In the genomic region with DNA sequence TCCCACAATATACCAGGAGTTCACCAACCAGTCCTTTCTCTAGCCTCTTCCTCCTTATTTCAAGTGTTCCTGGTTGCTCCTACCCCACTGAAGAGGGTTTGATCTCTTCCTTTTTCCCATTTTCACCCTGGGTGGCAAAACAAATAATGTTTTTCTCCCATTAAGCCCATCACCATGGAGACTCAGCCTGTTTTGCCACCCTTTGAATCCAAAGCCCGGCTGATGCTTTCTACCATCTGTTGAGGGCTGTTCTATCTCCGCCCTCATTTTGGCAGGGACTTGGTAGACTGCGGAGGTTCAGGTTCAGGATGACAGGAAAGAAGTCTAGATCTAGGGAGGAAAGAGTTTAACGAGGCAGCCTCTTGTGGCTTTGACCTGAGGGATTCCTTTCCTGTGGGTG, we compare ENCODE assay signal across 28 cellular contexts. TPM values are rescaled to one million over a fixed set of nuclear protein-coding genes. Genes with fewer than 3 reads are reported as not detected.
DNase-seq lines count a peak whose midpoint lies in the region; ATAC-seq, FAIRE-seq and TF ChIP-seq lines count a peak whose summit lies in the region.
"Had no signal": no experiment of that assay in that cellular context is flagged by ENCODE, and none has a peak within 500 bp of the region (broad histone marks: within the 10 kb centered on the region; RNA-seq: fewer than 3 reads in every experiment).

No MANE protein-coding gene starts in this region.

- no peak for FAIRE-seq in H54 (lab: Jason Lieb, UNC)
- FAIRE-seq: A204.1, astrocyte, GM12878 had no signal

- TF ChIP-seq POLR2A in H54 (IDR thresholded peaks at IDR 0.05; ENCODE audit: low read depth, low read length) = no peak

- ATAC-seq in HG03378 (IDR thresholded peaks at IDR 0.05; ENCODE audit: unreplicated experiment) = no peak
- ATAC-seq: foreskin keratinocyte; GM12878; naive thymus-derived CD4-positive, alpha-beta T cell; T-cell had no signal

- DNase-seq in NCI-H146 (lab: John Stamatoyannopoulos, UW) = peak; percentile 43
- DNase-seq in NCI-H146 treated with DMSO at 0.1 percent for 48 hours (lab: John Stamatoyannopoulos, UW; ENCODE audit: unreplicated experiment) = no peak
- peak; percentile 95 for DNase-seq in NCI-H1694 (lab: John Stamatoyannopoulos, UW)
- DNase-seq in myocyte (ENCODE audit: low read depth) = peak; percentile 37
- no peak for DNase-seq in H54 (ENCODE audit: insufficient read length, low spot score)
- DNase-seq in NK-92 (lab: John Stamatoyannopoulos, UW; ENCODE audit: unreplicated experiment) = no peak
- DNase-seq: activated CD4-positive, alpha-beta T cell treated with anti-CD3 and anti-CD28 coated beads, Interleukin-2, amount 50 U/mL, for 48 hours; activated CD8-positive, alpha-beta memory T cell treated with anti-CD3 and anti-CD28 coated beads, Interleukin-2, amount 50 U/mL, for 4 hours; AML-193; CD8-positive, alpha-beta memory T cell; DMS79 treated with DMSO at 0.1 percent for 48 hours; effector CD4-positive, alpha-beta T cell; foreskin keratinocyte; H7; Kasumi-1; naive thymus-derived CD4-positive, alpha-beta T cell; NCI-H1048; ovary; stimulated activated CD4-positive, alpha-beta T cell treated with anti-CD3 and anti-CD28 coated beads, Interleukin-2, amount 100 ng/mL, for 24 hours; T-cell; trophoblast cell had no signal

- peak overlapping the region; percentile 37 for H3K27ac ChIP-seq in angular gyrus (ENCODE audit: low read depth, low read length)
- H3K27ac ChIP-seq: foreskin keratinocyte, ovary, SJSA1 had no signal

RNA-seq across cellular contexts. Expression of gene DNAH2, which starts 2.6 kb away (rescaled TPM):
- total RNA-seq in myocyte = 0.11 TPM in 1 of 2 replicates, not detected in the other
- polyA plus RNA-seq in myocyte (2012) = 0.01 TPM
- total RNA-seq: CD8-positive, alpha-beta memory T cell; GM12878; SJSA1; smooth muscle cell; T-cell had no signal
- polyA plus RNA-seq: CD8-positive, alpha-beta memory T cell; GM12878; naive thymus-derived CD4-positive, alpha-beta T cell; smooth muscle cell had no signal

RNA-seq across cellular contexts. Expression of gene EFNB3, which starts 15.1 kb away (rescaled TPM):
- 0.78 and 1.5 TPM in 2 replicates for total RNA-seq in myocyte
- polyA plus RNA-seq in myocyte (2012) = 0.68 TPM
- total RNA-seq: CD8-positive, alpha-beta memory T cell; naive thymus-derived CD4-positive, alpha-beta T cell; SJSA1 had no signal
- polyA plus RNA-seq: CD8-positive, alpha-beta memory T cell; naive thymus-derived CD4-positive, alpha-beta T cell had no signal

RNA-seq across cellular contexts. Expression of gene WRAP53, which starts 31.8 kb away (rescaled TPM):
- total RNA-seq in myocyte = 4.4 and 4.5 TPM in 2 replicates
- polyA plus RNA-seq in myocyte (2012) = 6.2 TPM

RNA-seq across cellular contexts. Expression of gene TP53, which starts 32.8 kb away (rescaled TPM):
- total RNA-seq in myocyte = 22.0 and 27.6 TPM in 2 replicates
- 44.8 TPM for polyA plus RNA-seq in myocyte (2012)

Comparison
In these comparisons a context has a peak if more than half of its experiments do, and no peak if none do; other contexts are left out.
1. DNase-seq: peak in NCI-H146 (single experiment), NCI-H1694 (single experiment) and myocyte (single experiment); none in NCI-H146 treated with DMSO at 0.1 percent for 48 hours (single experiment), H54 (single experiment) and NK-92 (single experiment).